ENCODE assay signal across 18 cellular contexts in the genomic region with DNA sequence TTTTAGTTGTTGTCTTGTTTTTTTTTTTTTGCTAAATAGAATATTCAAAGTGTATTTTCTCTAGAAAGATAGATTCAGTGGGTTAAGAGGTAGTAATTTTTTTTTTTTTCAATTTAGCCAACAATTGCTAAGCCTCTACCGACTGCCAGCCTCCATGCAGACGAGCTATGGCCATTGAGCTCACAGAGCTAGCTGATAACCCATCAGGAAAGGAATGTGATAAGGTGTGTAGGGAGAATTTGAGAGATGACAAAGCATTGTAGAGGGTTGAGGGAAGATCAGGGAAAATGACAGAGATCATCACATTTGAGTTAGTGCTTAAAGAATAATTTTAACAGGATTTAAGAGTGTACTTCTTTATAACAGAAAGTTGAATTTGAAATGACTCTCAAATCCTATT.
"Had no signal": no experiment of that assay in that cellular context is flagged by ENCODE, and none has a peak within 500 bp of the region (broad histone marks: within the 10 kb centered on the region; RNA-seq: fewer than 3 reads in every experiment).

No MANE protein-coding gene starts in this region.

- DNase-seq: KBM-7, NCI-H1092 treated with DMSO at 0.1 percent for 48 hours, NCI-H1436, NCI-H187, NCI-H2029, NCI-H2081 treated with DMSO at 0.1 percent for 48 hours, NCI-H2171, NCI-H226, NCI-H446, NCI-H510A, NCI-H524 treated with DMSO at 0.1 percent for 48 hours, NCI-H774, PC-3, SHP77, SK-N-SH, SW 1271 had no signal

- ATAC-seq: Panc1, PC-3 had no signal

- H3K4me2 ChIP-seq: SK-N-SH had no signal

- H3K27ac ChIP-seq: RWPE1 had no signal

- H3K9me3 ChIP-seq: SK-N-SH had no signal

- H3K9ac ChIP-seq: SK-N-SH had no signal
